In genomic region chr6:13024616-13025015, GRCh38 we compare ENCODE assay signal across 17 cellular contexts.
DNase-seq lines count a peak whose midpoint lies in the region; ATAC-seq and TF ChIP-seq lines count a peak whose summit lies in the region.
"Had no signal": no experiment of that assay in that cellular context is flagged by ENCODE, and none has a peak within 500 bp of the region (broad histone marks: within the 10 kb centered on the region; RNA-seq: fewer than 3 reads in every experiment).

No MANE protein-coding gene starts in this region.

- H3K27ac ChIP-seq in angular gyrus (ENCODE audit: low read depth, low read length) (peak overlapping the region; percentile 46), MM.1S (ENCODE audit: low read length) (no peak overlapping the region)
- H3K27ac ChIP-seq: GM23248 had no signal

- H3K9me3 ChIP-seq in MM.1S (replicated peaks; ENCODE audit: insufficient read depth, low read length), result no peaks in the 10 kb centered on the region

- H3F3A ChIP-seq in MM.1S (ENCODE audit: insufficient read depth, low read length), result no peaks in the 10 kb centered on the region

- in situ Hi-C loops in astrocyte of the cerebellum (cut with HindIII; ENCODE audit: low sequenced_read_pairs), result no loop called here

- no peaks in the 10 kb centered on the region for H3K36me3 ChIP-seq in MM.1S (replicated peaks; ENCODE audit: insufficient read depth, low read length)

- TF ChIP-seq CTCF in astrocyte of the cerebellum (IDR thresholded peaks at IDR 0.05; ENCODE audit: low read depth, low read length, missing control alignments) (no peak), MM.1S (IDR thresholded peaks at IDR 0.05; ENCODE audit: low read length) (no peak)

- H2AFZ ChIP-seq in MM.1S (ENCODE audit: low read length), result no peak overlapping the region
- H2AFZ ChIP-seq: GM23248 had no signal

- DNase-seq in astrocyte of the cerebellum (ENCODE audit: low read depth) (peak; percentile 55), retina (peak; percentile 48), UCSD-AML1 (lab: John Stamatoyannopoulos, UW; ENCODE audit: unreplicated experiment) (no peak), MM.1S (no peak)
- DNase-seq: C1 segment of cervical spinal cord; Calu3; CD4-positive, alpha-beta memory T cell; COR-L47; DMS53; DMS79 treated with DMSO at 0.1 percent for 48 hours; GF-D8; GM23248; H7; HCEC 1CT had no signal

- no peaks in the 10 kb centered on the region for H3K27me3 ChIP-seq in MM.1S (replicated peaks; ENCODE audit: insufficient read depth, low read length)

- no peak overlapping the region for H3K4me2 ChIP-seq in MM.1S (ENCODE audit: low read depth, low read length)

- ATAC-seq in HG03354 (IDR thresholded peaks at IDR 0.05; ENCODE audit: poor library complexity, severe bottlenecking, unreplicated experiment) (no peak), GM18517 (IDR thresholded peaks at IDR 0.05; ENCODE audit: unreplicated experiment) (no peak)

- H3K79me2 ChIP-seq in MM.1S (ENCODE audit: low read length), result no peaks in the 10 kb centered on the region

- no peak overlapping the region for H3K4me3 ChIP-seq in astrocyte of the cerebellum (ENCODE audit: low read depth, low read length)
- H3K4me3 ChIP-seq in MM.1S (ENCODE audit: low read length), result no peak overlapping the region
- H3K4me3 ChIP-seq: GM23248 had no signal

- no peak overlapping the region for H3K9ac ChIP-seq in MM.1S (ENCODE audit: low read length)
- H3K9ac ChIP-seq: GM23248 had no signal

- no peaks in the 10 kb centered on the region for H3K4me1 ChIP-seq in MM.1S (ENCODE audit: low read length)

- no peaks in the 10 kb centered on the region for H3K9me2 ChIP-seq in MM.1S (replicated peaks; ENCODE audit: insufficient read depth, low read length)

- no peaks in the 10 kb centered on the region for H4K20me1 ChIP-seq in MM.1S (ENCODE audit: insufficient read depth, low read length)

Comparison
In these comparisons a context has a peak if more than half of its experiments do, and no peak if none do; other contexts are left out.
1. DNase-seq: peak in astrocyte of the cerebellum (single experiment) and retina (single experiment); none in UCSD-AML1 (single experiment) and MM.1S (single experiment).